In the genomic region with DNA sequence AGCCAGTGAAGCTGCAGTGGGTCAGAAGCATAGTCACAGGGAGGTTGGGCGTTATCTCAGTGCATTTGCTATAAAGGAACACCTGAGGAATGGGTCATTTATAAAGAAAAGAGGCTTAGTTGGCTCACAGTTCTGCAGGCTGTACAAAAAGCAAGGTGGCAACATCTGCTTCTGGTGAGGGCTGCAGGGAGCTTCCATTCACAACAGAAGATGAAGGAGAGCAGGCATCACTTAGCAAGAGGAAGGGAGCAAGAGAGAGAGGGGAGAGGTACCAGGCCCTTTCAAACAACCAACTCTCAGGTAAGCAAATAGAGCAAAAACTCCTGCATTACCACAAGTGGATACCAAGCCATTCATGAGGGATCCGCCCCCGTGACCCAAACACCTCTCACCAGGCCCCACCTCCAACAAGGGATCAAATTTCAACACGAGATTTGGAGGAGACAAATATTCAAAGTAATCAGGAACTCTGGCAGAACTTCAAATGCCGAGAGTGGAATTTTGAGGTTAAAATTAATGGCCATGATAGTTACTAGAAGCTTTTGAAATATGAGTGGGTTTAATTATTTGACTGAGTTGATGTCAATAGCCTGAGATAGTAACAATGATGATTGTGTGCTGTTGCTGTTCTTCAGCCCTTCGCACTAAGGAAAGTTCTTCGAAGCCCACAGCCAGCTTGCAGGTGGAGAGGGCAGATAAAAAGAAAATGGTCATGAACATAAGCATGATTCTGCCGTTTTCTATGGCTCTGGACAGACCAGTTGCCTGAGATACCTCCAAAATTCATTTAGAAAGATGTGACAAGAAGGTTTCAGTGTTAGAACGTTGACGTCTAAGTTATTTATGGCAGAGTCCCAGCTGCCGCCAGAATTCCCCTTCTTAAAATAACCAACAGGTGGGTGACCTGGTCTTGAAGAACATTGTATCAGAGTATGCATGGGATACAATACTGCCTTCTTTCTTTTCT, we compare ENCODE assay signal across 11 cellular contexts. TPM values are rescaled to one million over a fixed set of nuclear protein-coding genes. Genes with fewer than 3 reads are reported as not detected.
DNase-seq lines count a peak whose midpoint lies in the region; ATAC-seq and TF ChIP-seq lines count a peak whose summit lies in the region.
"Had no signal": no experiment of that assay in that cellular context is flagged by ENCODE, and none has a peak within 500 bp of the region (broad histone marks: within the 10 kb centered on the region; RNA-seq: fewer than 3 reads in every experiment).

No MANE protein-coding gene starts in this region.

- TF ChIP-seq EP300 in transverse colon (IDR thresholded peaks at IDR 0.05; ENCODE audit: low read depth), result no peak

- no peaks in the 10 kb centered on the region for H3K27me3 ChIP-seq in transverse colon

- no peak for TF ChIP-seq CTCF in transverse colon (IDR thresholded peaks at IDR 0.05)

- H3K4me1 ChIP-seq in transverse colon, result peaks cover 0 to 1% (median 0%) of the 10 kb centered on the region in 4 donors

- no peak for TF ChIP-seq POLR2A in transverse colon (IDR thresholded peaks at IDR 0.05)

- H3K27ac ChIP-seq in transverse colon, result peak overlapping the region in 2 of 4 donors; percentile 33 to 62
- H3K27ac ChIP-seq: VCaP had no signal

- 72 to 78% methylated on average over 11 of the region's 11 CpGs for WGBS in transverse colon (ENCODE audit: low coverage in 1 of 2), 2 donors

- no peaks in the 10 kb centered on the region for H3K9me3 ChIP-seq in transverse colon

- ATAC-seq in HG02763 (IDR thresholded peaks at IDR 0.05; ENCODE audit: unreplicated experiment), result peak; percentile 79

- in situ Hi-C loops in transverse colon (cut with MboI; ENCODE audit: low pct_ligation_motif_present in 1 of 4, low pct_unique_long_range_greater_than_20kb in 1 of 4, low sequenced_read_pairs in 3 of 4), result loop anchor here in 1 of 4 donors (25.0 kb wide), 1 partner anchor 122 kb away; no protein-coding TSS in a partner anchor

- peak; percentile 38 for DNase-seq in NCI-H748 (lab: John Stamatoyannopoulos, UW; ENCODE audit: unreplicated experiment)
- no peak for DNase-seq in NCI-H748 treated with DMSO at 0.1 percent for 48 hours (lab: John Stamatoyannopoulos, UW)
- peak; percentile 80 for DNase-seq in NCI-H1048 (lab: John Stamatoyannopoulos, UW)
- peak; percentile 50 for DNase-seq in transverse colon
- no peak for DNase-seq in NK-92 (lab: John Stamatoyannopoulos, UW; ENCODE audit: unreplicated experiment)
- DNase-seq in NCI-H2196 (lab: John Stamatoyannopoulos, UW; ENCODE audit: unreplicated experiment), result no peak
- no peak for DNase-seq in cardiac septum (ENCODE audit: low spot score)
- DNase-seq: amygdala, NCI-H2171 treated with DMSO at 0.1 percent for 48 hours had no signal

- no peaks in the 10 kb centered on the region for H3K36me3 ChIP-seq in transverse colon

- H3K4me3 ChIP-seq in transverse colon, result no peak overlapping the region

- intact Hi-C loops in transverse colon (cut with DNase I; ENCODE audit: low total_unique reads) (no loop called here), cardiac septum (cut with DNase I) (no loop called here)

RNA-seq across cellular contexts. Expression of a gene that starts 55.3 kb away (rescaled TPM):
- total RNA-seq in transverse colon (100 to 1,000 TPM; 119 to 199 (median 181) TPM), cardiac septum (not detected)

Comparison
In these comparisons a context has a peak if more than half of its experiments do, and no peak if none do; other contexts are left out.
1. DNase-seq: peak in NCI-H748 (single experiment), NCI-H1048 (single experiment) and transverse colon (single experiment); none in NCI-H748 treated with DMSO at 0.1 percent for 48 hours (single experiment), NK-92 (single experiment), NCI-H2196 (single experiment) and cardiac septum (single experiment).
2. RNA of a gene that starts 55.3 kb away (total RNA-seq): 119 to 199 TPM in transverse colon; not detected in cardiac septum (single experiment); every median in the first group is over 100 times any median in the second.